21 cellular contexts compared by ENCODE assay signal in genomic region chr17:78269893-78270490, GRCh38. TPM values are rescaled to one million over a fixed set of nuclear protein-coding genes. Genes with fewer than 3 reads are reported as not detected.
A peak's percentile ranks its signal among the peaks of the same experiment; 100 is the strongest.
DNase-seq lines count a peak whose midpoint lies in the region; ATAC-seq and TF ChIP-seq lines count a peak whose summit lies in the region.
"Had no signal": no experiment of that assay in that cellular context is flagged by ENCODE, and none has a peak within 500 bp of the region (broad histone marks: within the 10 kb centered on the region; RNA-seq: fewer than 3 reads in every experiment).

No MANE protein-coding gene starts in this region.

- H3K36me3 Mint-ChIP-seq in osteocyte (ENCODE audit: unreplicated experiment) = no peaks in the 10 kb centered on the region

- DNase-seq in NCI-H146 (lab: John Stamatoyannopoulos, UW) (peak; percentile 44), NCI-H146 treated with DMSO at 0.1 percent for 48 hours (lab: John Stamatoyannopoulos, UW; ENCODE audit: unreplicated experiment) (no peak), NT2/D1 (ENCODE audit: low read depth, low spot score) (no peak), osteocyte (ENCODE audit: extremely low spot score, unreplicated experiment) (no peak), suprapubic skin (ENCODE audit: low spot score in 2 of 2) (no peak)
- DNase-seq in activated CD4-positive, CD25-positive, alpha-beta regulatory T cell (lab: John Stamatoyannopoulos, UW) = no peak
- DNase-seq: activated CD4-positive, alpha-beta T cell treated with anti-CD3 and anti-CD28 coated beads, Interleukin-2, amount 50 U/mL, for 1 hour; activated naive CD4-positive, alpha-beta T cell treated with anti-CD3 and anti-CD28 coated beads for 36 hours; activated T-cell treated with anti-CD3 and anti-CD28 coated beads for 4 hours; NCI-H1105 treated with DMSO at 0.1 percent for 48 hours; SW 1271 had no signal

- H3K27me3 ChIP-seq in NT2/D1 (ENCODE audit: insufficient read depth, insufficient read length) = peaks cover 27% of the 10 kb centered on the region
- H3K27me3 ChIP-seq in iPS-20b (ENCODE audit: insufficient read depth, low read length) = peaks cover 17% of the 10 kb centered on the region
- H3K27me3 ChIP-seq in suprapubic skin = peaks cover 44% of the 10 kb centered on the region

- H3K27ac ChIP-seq in iPS-20b (ENCODE audit: low read length) = no peak overlapping the region
- H3K27ac ChIP-seq in suprapubic skin = no peak overlapping the region
- H3K27ac ChIP-seq: BLaER1 treated with 17β-estradiol and CSF1 and Interleukin-3, amounts not matched to agents 10 nM and 100 nM; prostate gland; thoracic aorta had no signal

- H3K4me1 ChIP-seq in NT2/D1 (ENCODE audit: insufficient read depth, insufficient read length) (peaks cover 44% of the 10 kb centered on the region), iPS-20b (ENCODE audit: insufficient read depth, low read length) (peaks cover 38% of the 10 kb centered on the region; the same call in 1 of the 2 replicates), suprapubic skin (peaks cover 16% of the 10 kb centered on the region)
- H3K4me1 ChIP-seq: prostate gland had no signal

- no peaks in the 10 kb centered on the region for H3K9me3 Mint-ChIP-seq in osteocyte (ENCODE audit: unreplicated experiment)
- H3K9me3 Mint-ChIP-seq: activated naive CD4-positive, alpha-beta T cell treated with anti-CD3 and anti-CD28 coated beads for 36 hours had no signal

- H3K27ac Mint-ChIP-seq in osteocyte (ENCODE audit: unreplicated experiment) = peak overlapping the region; percentile 20
- H3K27ac Mint-ChIP-seq: activated naive CD4-positive, alpha-beta T cell treated with anti-CD3 and anti-CD28 coated beads for 36 hours had no signal

- 71% methylated on average over 3 of the region's 10 CpGs for WGBS in suprapubic skin

- TF ChIP-seq CTCF in osteocyte (IDR thresholded peaks at IDR 0.05) (no peak), suprapubic skin (IDR thresholded peaks at IDR 0.05) (no peak)

- TF ChIP-seq EP300 in suprapubic skin (IDR thresholded peaks at IDR 0.05) = no peak

- no peak overlapping the region for H3K4me3 Mint-ChIP-seq in osteocyte (ENCODE audit: unreplicated experiment)
- H3K4me3 Mint-ChIP-seq: activated naive CD4-positive, alpha-beta T cell treated with anti-CD3 and anti-CD28 coated beads for 36 hours had no signal

- H3K9ac ChIP-seq in NT2/D1 (ENCODE audit: insufficient read length, low read depth) (peak overlapping the region; percentile 78), iPS-20b (ENCODE audit: low read depth, low read length) (peak overlapping the region; percentile 34; the same call in 1 of the 2 replicates)
- H3K9ac ChIP-seq: BLaER1 treated with 17β-estradiol and CSF1 and Interleukin-3, amounts not matched to agents 10 nM and 100 nM had no signal

- peaks cover 40% of the 10 kb centered on the region for H3K4me1 Mint-ChIP-seq in osteocyte (ENCODE audit: unreplicated experiment)

- H3K36me3 ChIP-seq in NT2/D1 (ENCODE audit: insufficient read depth, insufficient read length, low read length) (no peaks in the 10 kb centered on the region), iPS-20b (ENCODE audit: insufficient read depth, low read depth, low read length) (no peaks in the 10 kb centered on the region), suprapubic skin (no peaks in the 10 kb centered on the region)
- H3K36me3 ChIP-seq: BLaER1 treated with 17β-estradiol and CSF1 and Interleukin-3, amounts not matched to agents 10 nM and 100 nM; prostate gland; thoracic aorta had no signal

- ATAC-seq in HG02588 (IDR thresholded peaks at IDR 0.05; ENCODE audit: unreplicated experiment) = no peak
- ATAC-seq: left cardiac atrium had no signal

- peaks cover 2% of the 10 kb centered on the region for H3K27me3 Mint-ChIP-seq in osteocyte (ENCODE audit: unreplicated experiment)

- TF ChIP-seq POLR2A in suprapubic skin (IDR thresholded peaks at IDR 0.05) = no peak

- no peak overlapping the region for H3K4me3 ChIP-seq in NT2/D1 (ENCODE audit: insufficient read length, low read depth)
- H3K4me3 ChIP-seq in iPS-20b (ENCODE audit: low read length) = no peak overlapping the region; the same call in 1 of the 2 replicates
- no peak overlapping the region for H3K4me3 ChIP-seq in suprapubic skin
- H3K4me3 ChIP-seq: BLaER1 treated with 17β-estradiol and CSF1 and Interleukin-3, amounts not matched to agents 10 nM and 100 nM; prostate gland; thoracic aorta had no signal

- H3K9me3 ChIP-seq in NT2/D1 (ENCODE audit: insufficient read depth, low read length) (peaks cover 3% of the 10 kb centered on the region; the same call in 1 of the 2 replicates), iPS-20b (ENCODE audit: insufficient read depth, low read depth, low read length) (no peaks in the 10 kb centered on the region), suprapubic skin (no peaks in the 10 kb centered on the region)
- H3K9me3 ChIP-seq: BLaER1 treated with 17β-estradiol and CSF1 and Interleukin-3, amounts not matched to agents 10 nM and 100 nM; prostate gland; thoracic aorta had no signal

RNA-seq across cellular contexts. Expression of gene TMEM235, which starts 38.6 kb away (rescaled TPM):
- total RNA-seq in osteocyte (not detected in 2 replicates), suprapubic skin (not detected)
- total RNA-seq: A172; activated naive CD4-positive, alpha-beta T cell treated with anti-CD3 and anti-CD28 coated beads for 36 hours; astrocyte; G401; left cardiac atrium; prostate gland; RPMI7951; thoracic aorta had no signal

RNA-seq across cellular contexts. Expression of gene BIRC5, which starts 55.9 kb away (rescaled TPM):
- total RNA-seq in osteocyte (11.9 and 12.3 TPM in 2 replicates), suprapubic skin (1 to 10 TPM; 3.7 to 9.6 (median 5.5) TPM)
